In the genomic region with DNA sequence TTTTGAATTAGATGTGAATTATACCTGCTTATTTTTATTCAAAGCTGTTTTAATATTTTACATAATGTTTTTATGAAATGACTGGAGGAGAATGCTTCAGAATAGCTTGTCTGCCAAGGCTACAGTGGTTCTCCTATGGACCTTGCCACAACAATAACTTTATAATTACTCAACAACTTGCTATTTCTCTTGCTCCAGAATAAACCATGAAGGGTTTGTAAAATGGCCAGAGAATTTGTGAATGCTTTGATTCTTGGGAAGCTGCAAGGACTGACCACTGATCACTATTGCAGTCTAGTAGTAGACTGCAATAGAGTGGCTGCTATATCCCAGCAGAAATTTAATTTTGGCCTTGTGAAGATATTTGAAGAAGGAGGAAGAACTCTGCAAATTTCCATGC, we compare ENCODE assay signal across 16 cellular contexts.
"Had no signal": no experiment of that assay in that cellular context is flagged by ENCODE, and none has a peak within 500 bp of the region (broad histone marks: within the 10 kb centered on the region; RNA-seq: fewer than 3 reads in every experiment).

No MANE protein-coding gene starts in this region.

- DNase-seq: activated CD4-positive, alpha-beta memory T cell treated with anti-CD3 and anti-CD28 coated beads, Interleukin-2, amount 10 ng/mL, durations not matched to agents 7 days and 5 days; activated naive CD4-positive, alpha-beta T cell treated with anti-CD3 and anti-CD28 coated beads, Interleukin-2, amount 50 U/mL, for 16 hours; activated T-cell treated with anti-CD3 and anti-CD28 coated beads, Interleukin-2, amount 50 U/mL, for 24 hours; body of pancreas; effector CD8-positive, alpha-beta T cell; esophagus squamous epithelium; foreskin melanocyte; head of caudate nucleus; left colon; lower lobe of right lung; T-helper 17 cell; uterus; WERI-Rb-1 had no signal

- H3K4me3 ChIP-seq: body of pancreas, esophagus squamous epithelium, lower lobe of right lung, tibial nerve, uterus had no signal

- H3K27ac Mint-ChIP-seq: activated CD4-positive, alpha-beta memory T cell treated with anti-CD3 and anti-CD28 coated beads, Interleukin-2, amount 10 ng/mL, durations not matched to agents 7 days and 5 days; activated T-cell treated with anti-CD3 and anti-CD28 coated beads, Interleukin-2, amount 50 U/mL, for 24 hours; stimulated activated effector memory CD8-positive, alpha-beta T cell treated with anti-CD3 and anti-CD28 coated beads, Interleukin-12 subunit alpha, Interleukin-12 subunit beta, amount 100 ng/mL, for 72 hours; T-helper 17 cell had no signal

- H3K9me3 ChIP-seq: body of pancreas, esophagus squamous epithelium, lower lobe of right lung, uterus had no signal

- H3K36me3 Mint-ChIP-seq: stimulated activated effector memory CD8-positive, alpha-beta T cell treated with anti-CD3 and anti-CD28 coated beads, Interleukin-12 subunit alpha, Interleukin-12 subunit beta, amount 100 ng/mL, for 72 hours had no signal

- H3K27me3 Mint-ChIP-seq: activated CD4-positive, alpha-beta memory T cell treated with anti-CD3 and anti-CD28 coated beads, Interleukin-2, amount 10 ng/mL, durations not matched to agents 7 days and 5 days; activated T-cell treated with anti-CD3 and anti-CD28 coated beads, Interleukin-2, amount 50 U/mL, for 24 hours; central memory CD8-positive, alpha-beta T cell; T-helper 17 cell had no signal

- H3K27ac ChIP-seq: body of pancreas, esophagus squamous epithelium, lower lobe of right lung, tibial nerve, uterus, WERI-Rb-1 had no signal

- H3K9me3 Mint-ChIP-seq: activated CD4-positive, alpha-beta memory T cell treated with anti-CD3 and anti-CD28 coated beads, Interleukin-2, amount 10 ng/mL, durations not matched to agents 7 days and 5 days had no signal

- H3K4me1 ChIP-seq: body of pancreas, esophagus squamous epithelium, lower lobe of right lung, tibial nerve, uterus had no signal

- H3K36me3 ChIP-seq: esophagus squamous epithelium, lower lobe of right lung, tibial nerve, uterus, WERI-Rb-1 had no signal

- H3K27me3 ChIP-seq: body of pancreas, esophagus squamous epithelium, tibial nerve, uterus had no signal

- H3K4me1 Mint-ChIP-seq: activated CD4-positive, alpha-beta memory T cell treated with anti-CD3 and anti-CD28 coated beads, Interleukin-2, amount 10 ng/mL, durations not matched to agents 7 days and 5 days; central memory CD8-positive, alpha-beta T cell; stimulated activated effector memory CD8-positive, alpha-beta T cell treated with anti-CD3 and anti-CD28 coated beads, Interleukin-12 subunit alpha, Interleukin-12 subunit beta, amount 100 ng/mL, for 72 hours; T-helper 17 cell had no signal

- H3K4me3 Mint-ChIP-seq: activated CD4-positive, alpha-beta memory T cell treated with anti-CD3 and anti-CD28 coated beads, Interleukin-2, amount 10 ng/mL, durations not matched to agents 7 days and 5 days; activated T-cell treated with anti-CD3 and anti-CD28 coated beads, Interleukin-2, amount 50 U/mL, for 24 hours; central memory CD8-positive, alpha-beta T cell; stimulated activated effector memory CD8-positive, alpha-beta T cell treated with anti-CD3 and anti-CD28 coated beads, Interleukin-12 subunit alpha, Interleukin-12 subunit beta, amount 100 ng/mL, for 72 hours; T-helper 17 cell had no signal
